Comparison of ENCODE assay signal across 11 cellular contexts in genomic region chr6:74277749-74278148, GRCh38.
DNase-seq lines count a peak whose midpoint lies in the region; ATAC-seq and TF ChIP-seq lines count a peak whose summit lies in the region.
"Had no signal": no experiment of that assay in that cellular context is flagged by ENCODE, and none has a peak within 500 bp of the region (broad histone marks: within the 10 kb centered on the region; RNA-seq: fewer than 3 reads in every experiment).

No MANE protein-coding gene starts in this region.

- H2BK15ac ChIP-seq in IMR-90 (ENCODE audit: low read depth, low read length) = peak overlapping the region; percentile 95

- H3K14ac ChIP-seq in IMR-90 (replicated peaks; ENCODE audit: low read depth, low read length) = peak overlapping the region; percentile 72

- no peaks in the 10 kb centered on the region for H3K9me3 ChIP-seq in IMR-90 (ENCODE audit: control insufficient read depth, insufficient read depth, low read length)
- H3K9me3 ChIP-seq in osteoblast (ENCODE audit: low read depth, low read length) = no peaks in the 10 kb centered on the region
- H3K9me3 ChIP-seq: tibial artery had no signal

- H4K5ac ChIP-seq in IMR-90 (ENCODE audit: low read depth, low read length) = peak overlapping the region; percentile 49; the same call in 1 of the 2 replicates

- H3K9ac ChIP-seq in IMR-90 (ENCODE audit: low read depth, low read length) = no peak overlapping the region

- H3K27ac ChIP-seq in IMR-90 (ENCODE audit: insufficient read depth, low read length) (peak overlapping the region; percentile 58; the same call in 1 of the 2 replicates), osteoblast (ENCODE audit: low read depth, low read length) (no peak overlapping the region)
- H3K27ac ChIP-seq: tibial artery had no signal

- peak overlapping the region; percentile 29; the same call in 1 of the 2 replicates for H3K56ac ChIP-seq in IMR-90 (ENCODE audit: extremely low read depth, insufficient read depth, low read length)

- H3K4ac ChIP-seq in IMR-90 (ENCODE audit: low read depth, low read length) = peak overlapping the region; percentile 84

- peak; percentile 17 for DNase-seq in IMR-90
- peak; percentile 7 for DNase-seq in OCI-M1 (lab: John Stamatoyannopoulos, UW)
- DNase-seq in fibroblast of gingiva (ENCODE audit: low read depth) = peak; percentile 17
- DNase-seq in osteoblast (ENCODE audit: insufficient read length, low spot score, missing footprints) = no peak
- no peak for DNase-seq in NCI-H2196 (lab: John Stamatoyannopoulos, UW; ENCODE audit: unreplicated experiment)
- no peak for DNase-seq in germinal center (ENCODE audit: low spot score)
- no peak for DNase-seq in stimulated activated CD4-positive, alpha-beta T cell treated with anti-CD3 and anti-CD28 coated beads, Interleukin-1b, Interleukin-23, amount 100 ng/mL, for 48 hours
- DNase-seq: GOT3, NCI-H526 treated with DMSO at 0.1 percent for 48 hours, SW 1271, tibial artery had no signal

- peak overlapping the region; percentile 80 for H2AK5ac ChIP-seq in IMR-90 (ENCODE audit: low read depth, low read length)

- H3K79me2 ChIP-seq in osteoblast (ENCODE audit: insufficient read depth, low read length) = no peaks in the 10 kb centered on the region

- H2BK120ac ChIP-seq in IMR-90 (ENCODE audit: low read depth, low read length) = peak overlapping the region; percentile 80

- TF ChIP-seq RAD21 in IMR-90 (IDR thresholded peaks at IDR 0.05; ENCODE audit: low read length) = no peak

- H3K9me1 ChIP-seq in IMR-90 (ENCODE audit: insufficient read depth, low read length) = peaks cover 5% of the 10 kb centered on the region; the same call in 1 of the 2 replicates

- peak overlapping the region; percentile 86 for H2BK20ac ChIP-seq in IMR-90 (ENCODE audit: low read depth, low read length)

- H2BK5ac ChIP-seq in IMR-90 (ENCODE audit: low read depth, low read length, poor library complexity, severe bottlenecking) = peak overlapping the region; percentile 17

- no peak overlapping the region for H3K4me3 ChIP-seq in IMR-90 (ENCODE audit: insufficient read depth, low read depth, low read length)
- no peak overlapping the region for H3K4me3 ChIP-seq in osteoblast (ENCODE audit: insufficient read depth, low read length)
- H3K4me3 ChIP-seq: tibial artery had no signal

- no peak overlapping the region for H2AK9ac ChIP-seq in IMR-90 (replicated peaks; ENCODE audit: low read depth, low read length, poor library complexity)

- CTCF ChIA-PET in IMR-90 (lab: Yijun Ruan, JAX) = interaction anchor here (0.5 to 1.1 kb wide), 3 partner anchors 104 to 242 kb away, joined by 3 read pairs; no protein-coding TSS in a partner anchor

- H3K4me2 ChIP-seq in IMR-90 (ENCODE audit: low read depth, low read length) (no peak overlapping the region), osteoblast (ENCODE audit: insufficient read depth, low read length) (no peak overlapping the region)

- dilution Hi-C loops in IMR-90 (cut with HindIII; ENCODE audit: low sequenced_read_pairs, unreplicated experiment) = no loop called here

- no peak for TF ChIP-seq POLR2A in IMR-90 (IDR thresholded peaks at IDR 0.05; ENCODE audit: low read depth, low read length)

- H3K18ac ChIP-seq in IMR-90 (ENCODE audit: low read depth, low read length) = peak overlapping the region; percentile 76; the same call in 1 of the 2 replicates

- intact Hi-C loops in IMR-90 (cut with micrococcal nuclease) = loop anchor here (5.0 kb wide), 1 partner anchor 160 kb away; no protein-coding TSS in a partner anchor

- H4K91ac ChIP-seq in IMR-90 (ENCODE audit: insufficient read depth, low read depth, low read length) = peak overlapping the region; percentile 89

- H3K23ac ChIP-seq in IMR-90 (ENCODE audit: low read depth, low read length) = peak overlapping the region; percentile 81

- H4K8ac ChIP-seq in IMR-90 (ENCODE audit: low read depth in 2 of 2, low read length in 2 of 2) = peak overlapping the region; percentile 49 to 89; a peak in 3 of 4 replicates

- H3K36me3 ChIP-seq in IMR-90 (ENCODE audit: control insufficient read depth, insufficient read depth, low read length) = no peaks in the 10 kb centered on the region
- no peaks in the 10 kb centered on the region for H3K36me3 ChIP-seq in osteoblast (ENCODE audit: insufficient read depth, low read length)
- H3K36me3 ChIP-seq: tibial artery had no signal

- H2AFZ ChIP-seq in IMR-90 (replicated peaks; ENCODE audit: low read length, poor library complexity) (no peak overlapping the region), osteoblast (ENCODE audit: low read length) (peak overlapping the region; percentile 27)

- H4K20me1 ChIP-seq in IMR-90 (ENCODE audit: insufficient read depth, low read length) (no peaks in the 10 kb centered on the region), osteoblast (ENCODE audit: insufficient read depth, low read length) (no peaks in the 10 kb centered on the region)

- no TSS peak for BruUV-seq in IMR-90 (replicated peaks; lab: Mats Ljungman, UMichigan)

- no peaks in the 10 kb centered on the region for H3K79me1 ChIP-seq in IMR-90 (ENCODE audit: low read depth in 1 of 2, low read length in 2 of 2)

- TF ChIP-seq CTCF in IMR-90 (conservative IDR thresholded peaks at IDR 0.05; ENCODE audit: low read depth, low read length) (no peak), osteoblast (IDR thresholded peaks at IDR 0.05; ENCODE audit: extremely low read depth, low read depth, low read length) (no peak)

- POLR2A ChIA-PET in IMR-90 (lab: Charles Lee; ENCODE audit: unreplicated experiment) = interaction anchor here (0.6 to 1.0 kb wide), 2 partner anchors 9 to 186 kb away, joined by 3 read pairs; no protein-coding TSS in a partner anchor

- peak; percentile 21 for ATAC-seq in IMR-90 (ENCODE audit: low read depth)

- no peaks in the 10 kb centered on the region for H3K27me3 ChIP-seq in IMR-90 (ENCODE audit: control insufficient read depth, insufficient read depth, low read length)
- no peaks in the 10 kb centered on the region for H3K27me3 ChIP-seq in osteoblast (ENCODE audit: insufficient read depth, low read length)
- H3K27me3 ChIP-seq: tibial artery had no signal

- H3K4me1 ChIP-seq in IMR-90 (ENCODE audit: control insufficient read depth, insufficient read depth, low read length) (peaks cover 2% of the 10 kb centered on the region; the same call in 1 of the 2 replicates), osteoblast (ENCODE audit: insufficient read depth, low read length) (no peaks in the 10 kb centered on the region)
- H3K4me1 ChIP-seq: tibial artery had no signal

- in situ Hi-C loops in IMR-90 (cut with MboI; ENCODE audit: low sequenced_read_pairs) = no loop called here

- WGBS in IMR-90 (ENCODE audit: extremely low coverage in 2 of 2, insufficient read length in 1 of 2), 2 experiments = 50% methylated on average over 1 of the region's 5 CpGs; no CpG with 5 or more reads in 1 of the 2 experiments

TF ChIP-seq in IMR-90, 13 proteins besides CTCF, POLR2A, EP300 and RAD21:
- TF ChIP-seq RCOR1 (IDR thresholded peaks at IDR 0.05; ENCODE audit: insufficient replicate concordance, low read length) (no peak), RFX5 (IDR thresholded peaks at IDR 0.05; ENCODE audit: low read depth, low read length) (no peak), ELK1 (IDR thresholded peaks at IDR 0.05; ENCODE audit: borderline replicate concordance, low read depth, low read length) (no peak), CEBPB (IDR thresholded peaks at IDR 0.05; ENCODE audit: low read depth, low read length) (no peak), SMC3 (IDR thresholded peaks at IDR 0.05; ENCODE audit: low read depth, low read length) (no peak), BHLHE40 (IDR thresholded peaks at IDR 0.05; ENCODE audit: low read depth, low read length) (no peak), MAZ (IDR thresholded peaks at IDR 0.05; ENCODE audit: borderline replicate concordance, low read depth, low read length) (no peak), MAFK (IDR thresholded peaks at IDR 0.05; ENCODE audit: low read depth, low read length) (no peak), CHD1 (IDR thresholded peaks at IDR 0.05; ENCODE audit: low read depth, low read length) (no peak), USF2 (IDR thresholded peaks at IDR 0.05; ENCODE audit: low read depth, low read length) (no peak), FOS (IDR thresholded peaks at IDR 0.05; ENCODE audit: low read depth, low read length) (no peak), NFE2L2 (IDR thresholded peaks at IDR 0.05; ENCODE audit: low read depth, low read length) (no peak), MXI1 (IDR thresholded peaks at IDR 0.05; ENCODE audit: borderline replicate concordance, low read depth, low read length) (no peak)

Comparison
In these comparisons a context has a peak if more than half of its experiments do, and no peak if none do; other contexts are left out.
1. DNase-seq: peak in IMR-90 (single experiment), OCI-M1 (single experiment) and fibroblast of gingiva (single experiment); none in osteoblast (single experiment), NCI-H2196 (single experiment), germinal center (single experiment) and stimulated activated CD4-positive, alpha-beta T cell treated with anti-CD3 and anti-CD28 coated beads, Interleukin-1b, Interleukin-23, amount 100 ng/mL, for 48 hours (single experiment).